In the genomic region with DNA sequence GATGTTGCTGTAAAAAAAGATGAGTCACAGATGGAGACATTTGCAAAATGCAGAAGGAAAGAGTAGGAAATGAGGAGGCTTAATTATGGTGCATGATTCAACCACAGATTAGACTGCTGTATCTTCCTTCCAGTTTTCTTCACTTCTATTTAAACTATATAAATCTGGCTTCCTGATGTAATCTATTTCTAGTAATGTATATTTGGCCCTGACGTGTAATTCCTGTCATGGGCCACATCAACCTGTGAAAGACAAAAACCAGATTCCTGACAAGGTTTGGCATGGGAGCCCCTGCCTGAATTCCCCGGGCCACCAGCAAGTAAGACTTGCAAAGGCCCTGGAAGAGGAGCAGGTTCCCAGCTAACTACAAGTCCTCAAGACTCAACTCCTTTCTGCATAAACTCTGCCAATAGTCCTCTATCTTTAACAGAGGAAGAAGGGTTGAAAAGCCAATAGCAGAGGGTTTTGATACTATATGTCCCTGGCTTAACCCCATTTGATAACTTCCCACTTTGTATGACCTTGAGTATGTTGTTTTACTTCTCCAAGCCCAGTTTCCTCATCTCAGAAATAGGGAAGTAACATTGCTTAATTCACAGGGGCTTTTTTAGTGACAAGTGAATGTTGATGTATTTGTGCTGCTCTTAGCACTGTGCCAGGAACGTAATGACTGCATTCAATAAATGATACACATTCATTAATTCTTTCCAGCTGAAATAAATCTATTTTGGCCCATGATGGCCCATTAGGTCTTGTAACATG, we compare ENCODE assay signal across 12 cellular contexts.
DNase-seq lines count a peak whose midpoint lies in the region; ATAC-seq, FAIRE-seq and TF ChIP-seq lines count a peak whose summit lies in the region.
"Had no signal": no experiment of that assay in that cellular context is flagged by ENCODE, and none has a peak within 500 bp of the region (broad histone marks: within the 10 kb centered on the region; RNA-seq: fewer than 3 reads in every experiment).

No MANE protein-coding gene starts in this region.

- no peaks in the 10 kb centered on the region for H3K27me3 ChIP-seq in naive thymus-derived CD4-positive, alpha-beta T cell (ENCODE audit: control insufficient read depth in 2 of 2, insufficient read depth in 2 of 2, low read length in 2 of 2)
- H3K27me3 ChIP-seq in brain microvascular endothelial cell (replicated peaks), result no peaks in the 10 kb centered on the region

- DNase-seq in EL, result peak; percentile 13
- DNase-seq in OCI-M1 (lab: John Stamatoyannopoulos, UW), result peak; percentile 83
- no peak for DNase-seq in effector memory CD8-positive, alpha-beta T cell
- no peak for DNase-seq in naive thymus-derived CD4-positive, alpha-beta T cell
- no peak for DNase-seq in stimulated activated CD4-positive, alpha-beta T cell treated with anti-CD3 and anti-CD28 coated beads, Interleukin-2, amount 100 ng/mL, for 24 hours
- DNase-seq in brain microvascular endothelial cell, result no peak
- DNase-seq in HTR-8/SVneo (ENCODE audit: insufficient read length, low spot score), result no peak
- no peak for DNase-seq in NCI-H2107 (lab: John Stamatoyannopoulos, UW)
- DNase-seq: activated CD4-positive, alpha-beta T cell treated with anti-CD3 and anti-CD28 coated beads for 1 hour; activated naive CD4-positive, alpha-beta T cell; DMS 273 treated with DMSO at 0.1 percent for 48 hours; NCI-H1417 treated with DMSO at 0.1 percent for 48 hours had no signal

- H3K36me3 ChIP-seq in naive thymus-derived CD4-positive, alpha-beta T cell (ENCODE audit: control insufficient read depth in 2 of 3, insufficient read depth in 3 of 3, low read length in 3 of 3), result no peaks in the 10 kb centered on the region
- no peaks in the 10 kb centered on the region for H3K36me3 ChIP-seq in brain microvascular endothelial cell (replicated peaks)

- no peaks in the 10 kb centered on the region for H3K4me1 ChIP-seq in naive thymus-derived CD4-positive, alpha-beta T cell (ENCODE audit: control insufficient read depth in 2 of 2, insufficient read depth in 2 of 2, low read length in 2 of 2)

- H3K27ac Mint-ChIP-seq in effector memory CD8-positive, alpha-beta T cell, result peak overlapping the region in 1 of 2 donors; percentile 41
- H3K27ac Mint-ChIP-seq in naive thymus-derived CD4-positive, alpha-beta T cell, result no peak overlapping the region

- H3K27me3 Mint-ChIP-seq in effector memory CD8-positive, alpha-beta T cell, result no peaks in the 10 kb centered on the region
- H3K27me3 Mint-ChIP-seq in naive thymus-derived CD4-positive, alpha-beta T cell, result peaks cover 0 to 5% (median 0%) of the 10 kb centered on the region in 5 donors

- no peaks in the 10 kb centered on the region for H3K36me3 Mint-ChIP-seq in effector memory CD8-positive, alpha-beta T cell (ENCODE audit: insufficient read depth)
- H3K36me3 Mint-ChIP-seq in naive thymus-derived CD4-positive, alpha-beta T cell, result no peaks in the 10 kb centered on the region

- POLR2A ChIA-PET in naive thymus-derived CD4-positive, alpha-beta T cell (lab: Charles Lee), result no interaction called here

- no peak for TF ChIP-seq CTCF in brain microvascular endothelial cell (IDR thresholded peaks at IDR 0.05; ENCODE audit: low read depth, low read length, missing control alignments)

- intact Hi-C loops in naive thymus-derived CD4-positive, alpha-beta T cell (cut with micrococcal nuclease), result no loop called here

- no peak overlapping the region for H3K4me3 Mint-ChIP-seq in effector memory CD8-positive, alpha-beta T cell
- no peak overlapping the region for H3K4me3 Mint-ChIP-seq in naive thymus-derived CD4-positive, alpha-beta T cell

- FAIRE-seq in HTR-8/SVneo (lab: Jason Lieb, UNC), result no peak

- no peaks in the 10 kb centered on the region for H3K4me1 Mint-ChIP-seq in effector memory CD8-positive, alpha-beta T cell (ENCODE audit: low read depth in 2 of 2)
- peaks cover 0 to 5% (median 4%) of the 10 kb centered on the region in 7 donors for H3K4me1 Mint-ChIP-seq in naive thymus-derived CD4-positive, alpha-beta T cell

- H3K4me3 ChIP-seq in naive thymus-derived CD4-positive, alpha-beta T cell (ENCODE audit: low read length), result no peak overlapping the region
- H3K4me3 ChIP-seq in brain microvascular endothelial cell (ENCODE audit: low read depth, low read length), result no peak overlapping the region

- H3K9me3 ChIP-seq in naive thymus-derived CD4-positive, alpha-beta T cell (ENCODE audit: control insufficient read depth in 2 of 3, low read length in 3 of 3), result no peaks in the 10 kb centered on the region

- peaks cover 0 to 8% of the 10 kb centered on the region in 2 donors for H3K9me3 Mint-ChIP-seq in effector memory CD8-positive, alpha-beta T cell
- peaks cover 0 to 8% (median 0%) of the 10 kb centered on the region in 11 donors for H3K9me3 Mint-ChIP-seq in naive thymus-derived CD4-positive, alpha-beta T cell

- H3K27ac ChIP-seq in naive thymus-derived CD4-positive, alpha-beta T cell (ENCODE audit: low read depth, low read length), result no peak overlapping the region
- no peak overlapping the region for H3K27ac ChIP-seq in brain microvascular endothelial cell

- CTCF ChIA-PET in naive thymus-derived CD4-positive, alpha-beta T cell (lab: Charles Lee), result no interaction called here

- ATAC-seq in effector memory CD8-positive, alpha-beta T cell (replicated peaks), result peak; percentile 29
- peak; percentile 83 for ATAC-seq in naive thymus-derived CD4-positive, alpha-beta T cell

- in situ Hi-C loops in brain microvascular endothelial cell (cut with HindIII; ENCODE audit: low pct_ligation_motif_present, low sequenced_read_pairs), result no loop called here

Comparison
In these comparisons a context has a peak if more than half of its experiments do, and no peak if none do; other contexts are left out.
1. DNase-seq: peak in EL (single experiment) and OCI-M1 (single experiment); none in effector memory CD8-positive, alpha-beta T cell (0 of 3), naive thymus-derived CD4-positive, alpha-beta T cell (0 of 9), stimulated activated CD4-positive, alpha-beta T cell treated with anti-CD3 and anti-CD28 coated beads, Interleukin-2, amount 100 ng/mL, for 24 hours (0 of 2), brain microvascular endothelial cell (single experiment), HTR-8/SVneo (single experiment) and NCI-H2107 (single experiment).